2 cellular contexts compared by ENCODE assay signal in the genomic region with DNA sequence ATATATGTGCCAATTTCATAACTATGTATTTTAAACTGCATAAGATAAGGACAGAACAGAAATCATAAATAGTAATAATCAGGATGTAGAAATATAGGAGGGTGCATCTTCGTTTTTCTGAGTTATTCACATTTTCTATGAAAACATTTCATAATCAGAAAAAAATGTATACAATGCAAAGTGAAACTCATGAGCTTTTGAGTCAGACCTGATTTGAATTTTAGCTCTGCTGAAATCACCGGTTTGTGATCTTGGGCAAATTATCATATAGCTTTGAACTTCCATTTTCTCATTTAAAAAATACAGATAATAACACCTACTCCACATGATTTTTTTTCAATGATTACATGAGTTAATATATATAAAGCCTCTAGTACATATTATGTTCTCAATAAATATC.
TF ChIP-seq lines count a peak whose summit lies in the region.

No MANE protein-coding gene starts in this region.

TF ChIP-seq in GM23338, 12 proteins besides CTCF, POLR2A, EP300 and RAD21 (continues in another document):
- TF ChIP-seq NANOG (IDR thresholded peaks at IDR 0.05; ENCODE audit: borderline replicate concordance): no peak
- TF ChIP-seq, protein P1, sequence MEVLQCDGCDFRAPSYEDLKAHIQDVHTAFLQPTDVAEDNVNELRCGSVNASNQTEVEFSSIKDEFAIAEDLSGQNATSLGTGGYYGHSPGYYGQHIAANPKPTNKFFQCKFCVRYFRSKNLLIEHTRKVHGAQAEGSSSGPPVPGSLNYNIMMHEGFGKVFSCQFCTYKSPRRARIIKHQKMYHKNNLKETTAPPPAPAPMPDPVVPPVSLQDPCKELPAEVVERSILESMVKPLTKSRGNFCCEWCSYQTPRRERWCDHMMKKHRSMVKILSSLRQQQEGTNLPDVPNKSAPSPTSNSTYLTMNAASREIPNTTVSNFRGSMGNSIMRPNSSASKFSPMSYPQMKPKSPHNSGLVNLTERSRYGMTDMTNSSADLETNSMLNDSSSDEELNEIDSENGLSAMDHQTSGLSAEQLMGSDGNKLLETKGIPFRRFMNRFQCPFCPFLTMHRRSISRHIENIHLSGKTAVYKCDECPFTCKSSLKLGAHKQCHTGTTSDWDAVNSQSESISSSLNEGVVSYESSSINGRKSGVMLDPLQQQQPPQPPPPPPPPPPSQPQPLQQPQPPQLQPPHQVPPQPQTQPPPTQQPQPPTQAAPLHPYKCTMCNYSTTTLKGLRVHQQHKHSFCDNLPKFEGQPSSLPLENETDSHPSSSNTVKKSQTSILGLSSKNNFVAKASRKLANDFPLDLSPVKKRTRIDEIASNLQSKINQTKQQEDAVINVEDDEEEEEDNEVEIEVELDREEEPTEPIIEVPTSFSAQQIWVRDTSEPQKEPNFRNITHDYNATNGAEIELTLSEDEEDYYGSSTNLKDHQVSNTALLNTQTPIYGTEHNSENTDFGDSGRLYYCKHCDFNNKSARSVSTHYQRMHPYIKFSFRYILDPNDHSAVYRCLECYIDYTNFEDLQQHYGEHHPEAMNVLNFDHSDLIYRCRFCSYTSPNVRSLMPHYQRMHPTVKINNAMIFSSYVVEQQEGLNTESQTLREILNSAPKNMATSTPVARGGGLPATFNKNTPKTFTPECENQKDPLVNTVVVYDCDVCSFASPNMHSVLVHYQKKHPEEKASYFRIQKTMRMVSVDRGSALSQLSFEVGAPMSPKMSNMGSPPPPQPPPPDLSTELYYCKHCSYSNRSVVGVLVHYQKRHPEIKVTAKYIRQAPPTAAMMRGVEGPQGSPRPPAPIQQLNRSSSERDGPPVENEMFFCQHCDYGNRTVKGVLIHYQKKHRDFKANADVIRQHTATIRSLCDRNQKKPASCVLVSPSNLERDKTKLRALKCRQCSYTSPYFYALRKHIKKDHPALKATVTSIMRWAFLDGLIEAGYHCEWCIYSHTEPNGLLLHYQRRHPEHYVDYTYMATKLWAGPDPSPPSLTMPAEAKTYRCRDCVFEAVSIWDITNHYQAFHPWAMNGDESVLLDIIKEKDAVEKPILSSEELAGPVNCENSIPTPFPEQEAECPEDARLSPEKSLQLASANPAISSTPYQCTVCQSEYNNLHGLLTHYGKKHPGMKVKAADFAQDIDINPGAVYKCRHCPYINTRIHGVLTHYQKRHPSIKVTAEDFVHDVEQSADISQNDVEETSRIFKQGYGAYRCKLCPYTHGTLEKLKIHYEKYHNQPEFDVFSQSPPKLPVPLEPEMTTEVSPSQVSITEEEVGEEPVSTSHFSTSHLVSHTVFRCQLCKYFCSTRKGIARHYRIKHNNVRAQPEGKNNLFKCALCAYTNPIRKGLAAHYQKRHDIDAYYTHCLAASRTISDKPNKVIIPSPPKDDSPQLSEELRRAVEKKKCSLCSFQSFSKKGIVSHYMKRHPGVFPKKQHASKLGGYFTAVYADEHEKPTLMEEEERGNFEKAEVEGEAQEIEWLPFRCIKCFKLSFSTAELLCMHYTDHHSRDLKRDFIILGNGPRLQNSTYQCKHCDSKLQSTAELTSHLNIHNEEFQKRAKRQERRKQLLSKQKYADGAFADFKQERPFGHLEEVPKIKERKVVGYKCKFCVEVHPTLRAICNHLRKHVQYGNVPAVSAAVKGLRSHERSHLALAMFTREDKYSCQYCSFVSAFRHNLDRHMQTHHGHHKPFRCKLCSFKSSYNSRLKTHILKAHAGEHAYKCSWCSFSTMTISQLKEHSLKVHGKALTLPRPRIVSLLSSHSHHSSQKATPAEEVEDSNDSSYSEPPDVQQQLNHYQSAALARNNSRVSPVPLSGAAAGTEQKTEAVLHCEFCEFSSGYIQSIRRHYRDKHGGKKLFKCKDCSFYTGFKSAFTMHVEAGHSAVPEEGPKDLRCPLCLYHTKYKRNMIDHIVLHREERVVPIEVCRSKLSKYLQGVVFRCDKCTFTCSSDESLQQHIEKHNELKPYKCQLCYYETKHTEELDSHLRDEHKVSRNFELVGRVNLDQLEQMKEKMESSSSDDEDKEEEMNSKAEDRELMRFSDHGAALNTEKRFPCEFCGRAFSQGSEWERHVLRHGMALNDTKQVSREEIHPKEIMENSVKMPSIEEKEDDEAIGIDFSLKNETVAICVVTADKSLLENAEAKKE (CRISPR knock-in tag; IDR thresholded peaks at IDR 0.05): no peak
- no peak for TF ChIP-seq EZH2phosphoT487 (IDR thresholded peaks at IDR 0.05; ENCODE audit: unreplicated experiment)
- no peak for TF ChIP-seq ZNF331 (CRISPR knock-in tag; IDR thresholded peaks at IDR 0.05; ENCODE audit: low read depth)
- TF ChIP-seq JUNB (IDR thresholded peaks at IDR 0.05; ENCODE audit: unreplicated experiment): no peak
- no peak for TF ChIP-seq CREB1 (CRISPR knock-in tag; IDR thresholded peaks at IDR 0.05; ENCODE audit: low read depth)
- TF ChIP-seq, protein P2, sequence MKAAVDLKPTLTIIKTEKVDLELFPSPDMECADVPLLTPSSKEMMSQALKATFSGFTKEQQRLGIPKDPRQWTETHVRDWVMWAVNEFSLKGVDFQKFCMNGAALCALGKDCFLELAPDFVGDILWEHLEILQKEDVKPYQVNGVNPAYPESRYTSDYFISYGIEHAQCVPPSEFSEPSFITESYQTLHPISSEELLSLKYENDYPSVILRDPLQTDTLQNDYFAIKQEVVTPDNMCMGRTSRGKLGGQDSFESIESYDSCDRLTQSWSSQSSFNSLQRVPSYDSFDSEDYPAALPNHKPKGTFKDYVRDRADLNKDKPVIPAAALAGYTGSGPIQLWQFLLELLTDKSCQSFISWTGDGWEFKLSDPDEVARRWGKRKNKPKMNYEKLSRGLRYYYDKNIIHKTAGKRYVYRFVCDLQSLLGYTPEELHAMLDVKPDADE (IDR thresholded peaks at IDR 0.05): no peak
- TF ChIP-seq EZH2 (IDR thresholded peaks at IDR 0.05; ENCODE audit: low read depth, unreplicated experiment): no peak
- no peak for TF ChIP-seq POLR2AphosphoS5 (IDR thresholded peaks at IDR 0.05; ENCODE audit: low read depth)
- TF ChIP-seq ZNF114 (CRISPR knock-in tag; IDR thresholded peaks at IDR 0.05): no peak
- TF ChIP-seq STAT1 (IDR thresholded peaks at IDR 0.05; ENCODE audit: unreplicated experiment): no peak

TF ChIP-seq in H1, 55 proteins besides CTCF, POLR2A, EP300 and RAD21:
- TF ChIP-seq TEAD4 (IDR thresholded peaks at IDR 0.05; ENCODE audit: low read depth, low read length): no peak
